ENCODE assay signal across 17 cellular contexts in the genomic region with DNA sequence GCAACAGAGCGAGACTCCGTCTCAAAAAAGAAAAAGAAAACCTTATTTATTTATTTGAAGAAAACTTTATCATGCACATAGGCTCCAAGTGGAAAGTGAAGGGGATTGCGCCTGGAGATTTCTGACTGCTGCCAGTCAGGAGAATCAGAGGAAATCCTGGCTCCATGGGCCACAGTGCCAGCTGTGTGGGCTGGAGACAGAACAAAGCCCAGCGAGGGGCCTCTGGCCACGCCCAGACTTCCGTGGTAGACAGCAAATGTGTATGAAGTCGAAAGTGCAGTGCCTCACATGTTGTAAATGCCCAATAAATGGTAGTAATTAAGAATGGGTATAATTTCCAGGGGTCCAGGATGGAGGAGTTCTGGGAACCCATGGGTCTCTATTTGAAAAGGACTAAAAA.
A peak's percentile ranks its signal among the peaks of the same experiment; 100 is the strongest.
DNase-seq lines count a peak whose midpoint lies in the region; ATAC-seq and TF ChIP-seq lines count a peak whose summit lies in the region.
"Had no signal": no experiment of that assay in that cellular context is flagged by ENCODE, and none has a peak within 500 bp of the region (broad histone marks: within the 10 kb centered on the region; RNA-seq: fewer than 3 reads in every experiment).

No MANE protein-coding gene starts in this region.

- POLR2A ChIA-PET in A673 (lab: Charles Lee; ENCODE audit: low non-redundant PET): no interaction called here

- H3K9me3 ChIP-seq in A673 (ENCODE audit: low read depth, low read length, poor library complexity, severe bottlenecking): no peaks in the 10 kb centered on the region
- H3K9me3 ChIP-seq in mucosa of descending colon: no peaks in the 10 kb centered on the region

- H3K36me3 ChIP-seq in A673 (ENCODE audit: insufficient read depth, low read length, poor library complexity, severe bottlenecking) (peaks cover 8% of the 10 kb centered on the region), H7 (replicated peaks; ENCODE audit: control insufficient read depth, insufficient read depth, low read length) (no peaks in the 10 kb centered on the region), mucosa of descending colon (ENCODE audit: low read depth) (no peaks in the 10 kb centered on the region)

- peak; percentile 35 for ATAC-seq in mucosa of descending colon
- no peak for ATAC-seq in HG03457 (IDR thresholded peaks at IDR 0.05; ENCODE audit: unreplicated experiment)
- ATAC-seq in GM18520 (IDR thresholded peaks at IDR 0.05; ENCODE audit: unreplicated experiment): no peak

- H3K4me1 ChIP-seq in A673 (ENCODE audit: insufficient read depth, low read length, poor library complexity, severe bottlenecking) (peaks cover 43% of the 10 kb centered on the region), mucosa of descending colon (ENCODE audit: low read depth) (peaks cover 2% of the 10 kb centered on the region)

- peak overlapping the region; percentile 55 for H3K27ac ChIP-seq in A673 (ENCODE audit: low read depth, low read length, poor library complexity, severe bottlenecking)

- no TSS peak for BruUV-seq in A673 (replicated peaks; lab: Mats Ljungman, UMichigan)

- TF ChIP-seq CTCF in A673 (conservative IDR thresholded peaks at IDR 0.05; ENCODE audit: low read depth, low read length): no peak
- TF ChIP-seq CTCF in mucosa of descending colon (IDR thresholded peaks at IDR 0.05): no peak

- DNase-seq in A673 (ENCODE audit: low spot score) (peak; percentile 84), H7 (peak; percentile 41), NCI-H748 treated with DMSO at 0.1 percent for 48 hours (lab: John Stamatoyannopoulos, UW) (peak; percentile 13), mucosa of descending colon (peak in 1 of 3 donors; percentile 33), KG1 (lab: John Stamatoyannopoulos, UW) (no peak)
- DNase-seq: AML-193; CD4-positive, CD25-positive, alpha-beta regulatory T cell; Karpas-422; MM.1S; NCI-H1105; NCI-H187 treated with DMSO at 0.1 percent for 48 hours; NCI-H226; NCI-H524 treated with DMSO at 0.1 percent for 48 hours; NK-92 treated with Interleukin-12 subunit alpha and Interleukin-12 subunit beta, amount 100 ng/mL, for 24 hours; SIG-M5 had no signal

- CTCF ChIA-PET in A673 (lab: Charles Lee): no interaction called here

- intact Hi-C loops in A673 (cut with micrococcal nuclease; ENCODE audit: unreplicated experiment): loop anchor here (5.0 to 10.0 kb wide), 2 partner anchors 511 to 638 kb away; no protein-coding TSS in a partner anchor
- intact Hi-C loops in mucosa of descending colon (cut with DNase I, micrococcal nuclease): no loop called here

- H3K4me3 ChIP-seq in A673 (ENCODE audit: low read depth, low read length, poor library complexity, severe bottlenecking) (no peak overlapping the region), H7 (ENCODE audit: insufficient read depth, low read depth, low read length) (no peak overlapping the region), mucosa of descending colon (no peak overlapping the region)

- H3K27me3 ChIP-seq in A673 (replicated peaks; ENCODE audit: insufficient read depth, low read depth, low read length, poor library complexity) (no peaks in the 10 kb centered on the region), H7 (ENCODE audit: control insufficient read depth, insufficient read depth, low read length) (no peaks in the 10 kb centered on the region)
